In genomic region chr3:156665296-156665695, GRCh38 we compare ENCODE assay signal across 1 cellular context.
TF ChIP-seq lines count a peak whose summit lies in the region.

No MANE protein-coding gene starts in this region.

TF ChIP-seq in HepG2, 621 proteins besides CTCF, POLR2A, EP300 and RAD21 (continued from another document):
- TF ChIP-seq TFE3 (CRISPR knock-in tag; IDR thresholded peaks at IDR 0.05): no peak
